ENCODE assay signal across 1 cellular context in the genomic region with DNA sequence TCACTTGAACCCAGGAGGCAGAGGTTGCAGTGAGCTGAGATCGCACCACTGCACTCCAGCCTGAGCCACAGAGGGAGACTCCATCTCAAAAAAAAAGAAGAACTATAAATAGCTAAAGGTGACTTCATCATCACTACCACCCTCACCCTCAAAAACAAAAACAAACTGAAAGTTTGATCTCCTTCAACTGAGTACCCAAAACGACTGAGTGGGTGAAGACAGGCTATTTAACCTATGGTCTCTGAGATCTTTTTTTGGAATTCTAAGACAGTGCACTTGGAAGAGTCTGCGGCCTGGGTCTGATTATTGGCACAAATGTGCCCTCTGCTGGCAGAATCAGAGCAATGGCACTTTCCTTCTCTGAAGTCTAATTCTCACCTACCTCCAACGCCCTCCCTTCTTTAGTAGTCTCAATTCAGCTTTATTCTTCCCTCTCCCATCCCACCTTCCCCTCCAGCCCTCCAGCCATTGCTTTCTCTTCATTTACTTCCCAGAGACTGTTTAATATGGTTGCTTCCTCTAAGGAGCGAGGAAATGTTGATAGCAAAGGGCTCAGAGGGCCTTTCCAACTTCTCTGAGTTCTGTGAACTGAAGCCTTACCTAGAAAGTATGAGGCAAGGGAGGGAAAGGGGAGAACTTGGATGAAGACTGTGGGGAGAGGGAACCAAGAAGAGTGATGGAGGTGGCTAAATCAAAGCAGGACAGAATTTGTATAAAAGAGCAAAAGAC.
TF ChIP-seq lines count a peak whose summit lies in the region.

No MANE protein-coding gene starts in this region.

TF ChIP-seq in K562, 482 proteins besides CTCF, POLR2A, EP300 and RAD21 (continued from another document):
- TF ChIP-seq CREB3 (tag; conservative IDR thresholded peaks at IDR 0.05; ENCODE audit: low read depth) = no peak
- TF ChIP-seq NBN (IDR thresholded peaks at IDR 0.05; ENCODE audit: low read depth) = peak; percentile 20; the same call in 1 of the 2 replicates
- TF ChIP-seq FOXM1 (IDR thresholded peaks at IDR 0.05; ENCODE audit: low read depth) = no peak
- 0 out of 2 replicates have a peak, but pooled peaks have one; percentile 51 for TF ChIP-seq FOXM1 (CRISPR knock-in tag; IDR thresholded peaks at IDR 0.05; ENCODE audit: low read depth)
- TF ChIP-seq SMARCA4 (IDR thresholded peaks at IDR 0.05) = 0 out of 2 replicates have a peak, but pooled peaks have one; percentile 21
- 0 out of 2 replicates have a peak, but pooled peaks have one; percentile 7 for TF ChIP-seq ZFP1 (CRISPR knock-in tag; IDR thresholded peaks at IDR 0.05)
- TF ChIP-seq ELF1 (tag; IDR thresholded peaks at IDR 0.05) = no peak
- TF ChIP-seq, protein P1, sequence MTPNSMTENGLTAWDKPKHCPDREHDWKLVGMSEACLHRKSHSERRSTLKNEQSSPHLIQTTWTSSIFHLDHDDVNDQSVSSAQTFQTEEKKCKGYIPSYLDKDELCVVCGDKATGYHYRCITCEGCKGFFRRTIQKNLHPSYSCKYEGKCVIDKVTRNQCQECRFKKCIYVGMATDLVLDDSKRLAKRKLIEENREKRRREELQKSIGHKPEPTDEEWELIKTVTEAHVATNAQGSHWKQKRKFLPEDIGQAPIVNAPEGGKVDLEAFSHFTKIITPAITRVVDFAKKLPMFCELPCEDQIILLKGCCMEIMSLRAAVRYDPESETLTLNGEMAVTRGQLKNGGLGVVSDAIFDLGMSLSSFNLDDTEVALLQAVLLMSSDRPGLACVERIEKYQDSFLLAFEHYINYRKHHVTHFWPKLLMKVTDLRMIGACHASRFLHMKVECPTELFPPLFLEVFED (CRISPR knock-in tag; conservative IDR thresholded peaks at IDR 0.05) = 0 out of 2 replicates have a peak, but pooled peaks have one; percentile 36
- TF ChIP-seq NKRF (IDR thresholded peaks at IDR 0.05; ENCODE audit: borderline replicate concordance) = no peak
- TF ChIP-seq ZNF431 (CRISPR knock-in tag; IDR thresholded peaks at IDR 0.05) = no peak
- TF ChIP-seq E2F3 (CRISPR knock-in tag; IDR thresholded peaks at IDR 0.05) = no peak
- TF ChIP-seq BACH1 (tag; IDR thresholded peaks at IDR 0.05) = 0 out of 2 replicates have a peak, but pooled peaks have one; percentile 56
- peak; percentile 91 for TF ChIP-seq STAG1 (CRISPR knock-in tag; IDR thresholded peaks at IDR 0.05; ENCODE audit: borderline replicate concordance)
- TF ChIP-seq CTBP1 (IDR thresholded peaks at IDR 0.05; ENCODE audit: borderline replicate concordance) = peak; percentile 11; the same call in 1 of the 2 replicates
- peak; percentile 20 for TF ChIP-seq ARHGAP35 (IDR thresholded peaks at IDR 0.05; ENCODE audit: partially characterized antibody)
- TF ChIP-seq MAZ (CRISPR knock-in tag; conservative IDR thresholded peaks at IDR 0.05 in 1 of 2, IDR thresholded peaks at IDR 0.05 in 1 of 2) = peak; percentile 45 to 51; a peak in 2 of 4 replicates
- TF ChIP-seq, protein P2, sequence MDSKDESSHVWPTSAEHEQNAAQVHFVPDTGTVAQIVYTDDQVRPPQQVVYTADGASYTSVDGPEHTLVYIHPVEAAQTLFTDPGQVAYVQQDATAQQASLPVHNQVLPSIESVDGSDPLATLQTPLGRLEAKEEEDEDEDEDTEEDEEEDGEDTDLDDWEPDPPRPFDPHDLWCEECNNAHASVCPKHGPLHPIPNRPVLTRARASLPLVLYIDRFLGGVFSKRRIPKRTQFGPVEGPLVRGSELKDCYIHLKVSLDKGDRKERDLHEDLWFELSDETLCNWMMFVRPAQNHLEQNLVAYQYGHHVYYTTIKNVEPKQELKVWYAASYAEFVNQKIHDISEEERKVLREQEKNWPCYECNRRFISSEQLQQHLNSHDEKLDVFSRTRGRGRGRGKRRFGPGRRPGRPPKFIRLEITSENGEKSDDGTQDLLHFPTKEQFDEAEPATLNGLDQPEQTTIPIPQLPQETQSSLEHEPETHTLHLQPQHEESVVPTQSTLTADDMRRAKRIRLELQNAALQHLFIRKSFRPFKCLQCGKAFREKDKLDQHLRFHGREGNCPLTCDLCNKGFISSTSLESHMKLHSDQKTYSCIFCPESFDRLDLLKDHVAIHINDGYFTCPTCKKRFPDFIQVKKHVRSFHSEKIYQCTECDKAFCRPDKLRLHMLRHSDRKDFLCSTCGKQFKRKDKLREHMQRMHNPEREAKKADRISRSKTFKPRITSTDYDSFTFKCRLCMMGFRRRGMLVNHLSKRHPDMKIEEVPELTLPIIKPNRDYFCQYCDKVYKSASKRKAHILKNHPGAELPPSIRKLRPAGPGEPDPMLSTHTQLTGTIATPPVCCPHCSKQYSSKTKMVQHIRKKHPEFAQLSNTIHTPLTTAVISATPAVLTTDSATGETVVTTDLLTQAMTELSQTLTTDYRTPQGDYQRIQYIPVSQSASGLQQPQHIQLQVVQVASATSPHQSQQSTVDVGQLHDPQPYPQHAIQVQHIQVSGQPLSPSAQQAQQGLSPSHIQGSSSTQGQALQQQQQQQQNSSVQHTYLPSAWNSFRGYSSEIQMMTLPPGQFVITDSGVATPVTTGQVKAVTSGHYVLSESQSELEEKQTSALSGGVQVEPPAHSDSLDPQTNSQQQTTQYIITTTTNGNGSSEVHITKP (IDR thresholded peaks at IDR 0.05; ENCODE audit: partially characterized antibody) = peak; percentile 97
- TF ChIP-seq FOXA3 (CRISPR knock-in tag; conservative IDR thresholded peaks at IDR 0.05 in 1 of 2, IDR thresholded peaks at IDR 0.05 in 1 of 2) = 0 out of 4 replicates have a peak, but pooled peaks of 1 of the 2 experiments have one; percentile 35
- TF ChIP-seq JUND (IDR thresholded peaks at IDR 0.05; ENCODE audit: borderline replicate concordance, low read depth, low read length) = peak; percentile 57
- peak; percentile 68; the same call in 2 of the 3 replicates for TF ChIP-seq JUND (tag; IDR thresholded peaks at IDR 0.05; ENCODE audit: borderline replicate concordance, low read depth, low read length)
- TF ChIP-seq, protein P3, sequence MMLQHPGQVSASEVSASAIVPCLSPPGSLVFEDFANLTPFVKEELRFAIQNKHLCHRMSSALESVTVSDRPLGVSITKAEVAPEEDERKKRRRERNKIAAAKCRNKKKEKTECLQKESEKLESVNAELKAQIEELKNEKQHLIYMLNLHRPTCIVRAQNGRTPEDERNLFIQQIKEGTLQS (IDR thresholded peaks at IDR 0.05) = peak; percentile 73
- TF ChIP-seq, protein P3 (CRISPR knock-in tag; conservative IDR thresholded peaks at IDR 0.05) = no peak; the same call in 1 of the 2 replicates
- TF ChIP-seq KLF13 (tag; IDR thresholded peaks at IDR 0.05; ENCODE audit: borderline replicate concordance, low read depth) = 0 out of 2 replicates have a peak, but pooled peaks have one; percentile 38
- TF ChIP-seq EWSR1 (IDR thresholded peaks at IDR 0.05; ENCODE audit: borderline replicate concordance, low read depth, partially characterized antibody) = no peak
- 0 out of 2 replicates have a peak, but pooled peaks have one; percentile 40 for TF ChIP-seq OTX1 (CRISPR knock-in tag; IDR thresholded peaks at IDR 0.05)
- no peak for TF ChIP-seq HEY1 (CRISPR knock-in tag; IDR thresholded peaks at IDR 0.05; ENCODE audit: borderline replicate concordance)
- TF ChIP-seq EHMT2 (IDR thresholded peaks at IDR 0.05) = 0 out of 2 replicates have a peak, but pooled peaks have one; percentile 26
- TF ChIP-seq HDGF (IDR thresholded peaks at IDR 0.05) = no peak
